ENCODE assay signal across 13 cellular contexts in the genomic region with DNA sequence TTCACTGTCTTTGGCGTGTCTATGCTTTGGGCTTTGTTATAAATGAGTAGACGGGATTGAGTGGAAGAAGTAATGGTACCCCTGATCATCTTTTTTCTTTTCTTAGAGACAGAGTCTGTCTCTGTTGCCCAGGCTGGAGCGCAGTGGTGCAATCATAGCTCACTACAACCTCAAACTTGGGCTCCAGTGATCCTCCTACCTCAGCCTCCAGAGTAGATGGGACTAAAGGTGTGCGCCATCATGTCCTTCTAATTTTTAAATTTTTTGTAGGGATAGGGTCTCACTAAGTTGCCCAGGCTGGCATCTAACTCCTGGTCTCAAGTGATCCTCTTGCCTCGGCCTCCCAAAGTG.
"Had no signal": no experiment of that assay in that cellular context is flagged by ENCODE, and none has a peak within 500 bp of the region (broad histone marks: within the 10 kb centered on the region; RNA-seq: fewer than 3 reads in every experiment).

No MANE protein-coding gene starts in this region.

- H3K27ac ChIP-seq: breast epithelium, gastrocnemius medialis, heart right ventricle, left lung, neutrophil, parathyroid adenoma, upper lobe of right lung had no signal

- H3K36me3 Mint-ChIP-seq: activated naive CD4-positive, alpha-beta T cell treated with anti-CD3 and anti-CD28 coated beads, Interleukin-2, amount 50 U/mL, for 24 hours; stimulated activated naive B cell treated with anti-CD40 and anti-IgM and Interleukin-4, amounts not matched to agents 10 μg/mL and 1 μg/mL and 100 μg/mL, for 72 hours had no signal

- DNase-seq: activated gamma-delta T cell; cortex of kidney; effector CD4-positive, alpha-beta T cell; gastrocnemius medialis; left lung; stimulated activated naive B cell treated with anti-CD40 and anti-IgM and Interleukin-4, amounts not matched to agents 10 μg/mL and 1 μg/mL and 100 μg/mL, for 72 hours; upper lobe of right lung had no signal

- H3K27ac Mint-ChIP-seq: activated CD4-positive, alpha-beta T cell treated with anti-CD3 and anti-CD28 coated beads for 36 hours; activated naive CD4-positive, alpha-beta T cell treated with anti-CD3 and anti-CD28 coated beads, Interleukin-2, amount 50 U/mL, for 24 hours; stimulated activated naive B cell treated with anti-CD40 and anti-IgM and Interleukin-4, amounts not matched to agents 10 μg/mL and 1 μg/mL and 100 μg/mL, for 72 hours had no signal

- H3K79me2 ChIP-seq: parathyroid adenoma had no signal

- H3K9me3 Mint-ChIP-seq: activated naive CD4-positive, alpha-beta T cell treated with anti-CD3 and anti-CD28 coated beads, Interleukin-2, amount 50 U/mL, for 24 hours had no signal

- H3K9me3 ChIP-seq: breast epithelium, gastrocnemius medialis, heart right ventricle, left lung, neutrophil, upper lobe of right lung had no signal

- H3K4me3 Mint-ChIP-seq: activated CD4-positive, alpha-beta T cell treated with anti-CD3 and anti-CD28 coated beads for 36 hours; activated naive CD4-positive, alpha-beta T cell treated with anti-CD3 and anti-CD28 coated beads, Interleukin-2, amount 50 U/mL, for 24 hours; stimulated activated naive B cell treated with anti-CD40 and anti-IgM and Interleukin-4, amounts not matched to agents 10 μg/mL and 1 μg/mL and 100 μg/mL, for 72 hours had no signal

- H3K4me1 ChIP-seq: breast epithelium, gastrocnemius medialis, heart right ventricle, left lung, parathyroid adenoma, upper lobe of right lung had no signal

- H3K4me1 Mint-ChIP-seq: activated CD4-positive, alpha-beta T cell treated with anti-CD3 and anti-CD28 coated beads for 36 hours; activated naive CD4-positive, alpha-beta T cell treated with anti-CD3 and anti-CD28 coated beads, Interleukin-2, amount 50 U/mL, for 24 hours had no signal

- H3K27me3 ChIP-seq: breast epithelium, gastrocnemius medialis, neutrophil, upper lobe of right lung had no signal

- H3K9ac ChIP-seq: parathyroid adenoma had no signal
